ENCODE assay signal across 25 cellular contexts in genomic region chr1:2777428-2778219, GRCh38. TPM values are rescaled to one million over a fixed set of nuclear protein-coding genes. Genes with fewer than 3 reads are reported as not detected.
A peak's percentile ranks its signal among the peaks of the same experiment; 100 is the strongest.
DNase-seq lines count a peak whose midpoint lies in the region; ATAC-seq and TF ChIP-seq lines count a peak whose summit lies in the region.
"Had no signal": no experiment of that assay in that cellular context is flagged by ENCODE, and none has a peak within 500 bp of the region (broad histone marks: within the 10 kb centered on the region; RNA-seq: fewer than 3 reads in every experiment).

No MANE protein-coding gene starts in this region.

- no peak for TF ChIP-seq POLR2A in upper lobe of left lung (IDR thresholded peaks at IDR 0.05)

- DNase-seq in NCI-H2196 (lab: John Stamatoyannopoulos, UW; ENCODE audit: unreplicated experiment) = peak; percentile 5
- no peak for DNase-seq in NCI-H2196 treated with DMSO at 0.1 percent for 48 hours (lab: John Stamatoyannopoulos, UW; ENCODE audit: unreplicated experiment)
- DNase-seq in RWPE2 (ENCODE audit: low spot score) = no peak
- peak; percentile 79 for DNase-seq in mesenteric fat pad (ENCODE audit: low spot score)
- DNase-seq in upper lobe of left lung = peak; percentile 16 to 38
- no peak for DNase-seq in NCI-H69 (lab: John Stamatoyannopoulos, UW)
- no peak for DNase-seq in activated naive CD4-positive, alpha-beta T cell (lab: John Stamatoyannopoulos, UW)
- DNase-seq: activated CD4-positive, alpha-beta T cell treated with anti-CD3 and anti-CD28 coated beads for 36 hours; activated CD8-positive, alpha-beta T cell treated with anti-CD3 and anti-CD28 coated beads, Interleukin-2, amount 10 ng/mL, durations not matched to agents 7 days and 5 days; activated naive CD8-positive, alpha-beta T cell treated with anti-CD3 and anti-CD28 coated beads for 36 hours; effector CD4-positive, alpha-beta T cell; mesendoderm; NCI-H2029 treated with DMSO at 0.1 percent for 48 hours; NCI-H2227 treated with DMSO at 0.1 percent for 48 hours; SIG-M5; stimulated activated naive CD4-positive, alpha-beta T cell treated with Interleukin-2 at 50 U/mL for 16 hours; SW 1271; T-helper 9 cell had no signal

- H3K36me3 ChIP-seq in RWPE2 (ENCODE audit: low read depth) = no peaks in the 10 kb centered on the region
- H3K36me3 ChIP-seq in upper lobe of left lung = no peaks in the 10 kb centered on the region
- H3K36me3 ChIP-seq: HAP-1, left lung, suprapubic skin had no signal

- ATAC-seq in RWPE2 (ENCODE audit: low read depth) (peak; percentile 58; the same call in 2 of the 3 replicates), upper lobe of left lung (ENCODE audit: low FRiP score in 2 of 2) (peak in 1 of 2 donors; percentile 40), SK-N-SH treated with all-trans-retinoic acid at 6 μM for 48 hours (no peak)
- ATAC-seq: activated CD4-positive, alpha-beta T cell treated with anti-CD3 and anti-CD28 coated beads for 36 hours; activated CD8-positive, alpha-beta T cell treated with anti-CD3 and anti-CD28 coated beads, Interleukin-2, amount 10 ng/mL, durations not matched to agents 7 days and 5 days; activated T-helper 17 cell treated with anti-CD3 and anti-CD28 coated beads, Interleukin-2, amount 50 U/mL, for 72 hours; left lung had no signal

- H3K4me3 ChIP-seq in RWPE2 (ENCODE audit: severe bottlenecking) (no peak overlapping the region), upper lobe of left lung (no peak overlapping the region)
- H3K4me3 ChIP-seq: HAP-1, left lung, suprapubic skin had no signal

- H3K27me3 ChIP-seq in RWPE2 (ENCODE audit: insufficient read depth, poor library complexity, severe bottlenecking) = no peaks in the 10 kb centered on the region
- H3K27me3 ChIP-seq in upper lobe of left lung = no peaks in the 10 kb centered on the region

- H3K4me1 ChIP-seq in RWPE2 (ENCODE audit: insufficient read depth, poor library complexity, severe bottlenecking) = no peaks in the 10 kb centered on the region
- no peaks in the 10 kb centered on the region for H3K4me1 ChIP-seq in upper lobe of left lung
- H3K4me1 ChIP-seq: HAP-1, left lung, suprapubic skin had no signal

- TF ChIP-seq CTCF in RWPE2 (IDR thresholded peaks at IDR 0.05; ENCODE audit: poor library complexity, severe bottlenecking) (no peak), upper lobe of left lung (IDR thresholded peaks at IDR 0.05) (no peak)

- no peak for TF ChIP-seq EP300 in upper lobe of left lung (IDR thresholded peaks at IDR 0.05)

- peaks cover 2% of the 10 kb centered on the region for H3K9me3 ChIP-seq in RWPE2 (ENCODE audit: severe bottlenecking)
- H3K9me3 ChIP-seq in upper lobe of left lung = peaks cover 8 to 17% (median 12%) of the 10 kb centered on the region in 4 donors
- H3K9me3 ChIP-seq: HAP-1 had no signal

- WGBS in upper lobe of left lung, 2 donors = 58 to 62% methylated on average over 9 to 12 of the region's 12 CpGs

- H3K27ac ChIP-seq in RWPE2 (ENCODE audit: poor library complexity, severe bottlenecking) (no peak overlapping the region), upper lobe of left lung (no peak overlapping the region)
- H3K27ac ChIP-seq: KMS-11, left lung, suprapubic skin had no signal

TF ChIP-seq in SK-N-SH treated with all-trans-retinoic acid at 6 μM for 48 hours, 23 proteins besides CTCF, POLR2A, EP300 and RAD21:
- TF ChIP-seq ISL1 (CRISPR knock-in tag; IDR thresholded peaks at IDR 0.05) (no peak), GLIS3 (CRISPR knock-in tag; IDR thresholded peaks at IDR 0.05) (no peak)

RNA-seq across cellular contexts. Expression of gene TTC34, which starts 23.9 kb away (rescaled TPM):
- total RNA-seq in mesenteric fat pad (0.35 TPM), upper lobe of left lung (1 to 10 TPM in 5 of 6 donors, under 1 TPM in 1; 0.76 to 4.2 (median 2.1) TPM)
- total RNA-seq: A172 had no signal

Comparison
In these comparisons a context has a peak if more than half of its experiments do, and no peak if none do; other contexts are left out.
1. DNase-seq: peak in NCI-H2196 (single experiment), mesenteric fat pad (single experiment) and upper lobe of left lung (2 of 2); none in NCI-H2196 treated with DMSO at 0.1 percent for 48 hours (single experiment), RWPE2 (single experiment), NCI-H69 (single experiment) and activated naive CD4-positive, alpha-beta T cell (0 of 4).